In the genomic region with DNA sequence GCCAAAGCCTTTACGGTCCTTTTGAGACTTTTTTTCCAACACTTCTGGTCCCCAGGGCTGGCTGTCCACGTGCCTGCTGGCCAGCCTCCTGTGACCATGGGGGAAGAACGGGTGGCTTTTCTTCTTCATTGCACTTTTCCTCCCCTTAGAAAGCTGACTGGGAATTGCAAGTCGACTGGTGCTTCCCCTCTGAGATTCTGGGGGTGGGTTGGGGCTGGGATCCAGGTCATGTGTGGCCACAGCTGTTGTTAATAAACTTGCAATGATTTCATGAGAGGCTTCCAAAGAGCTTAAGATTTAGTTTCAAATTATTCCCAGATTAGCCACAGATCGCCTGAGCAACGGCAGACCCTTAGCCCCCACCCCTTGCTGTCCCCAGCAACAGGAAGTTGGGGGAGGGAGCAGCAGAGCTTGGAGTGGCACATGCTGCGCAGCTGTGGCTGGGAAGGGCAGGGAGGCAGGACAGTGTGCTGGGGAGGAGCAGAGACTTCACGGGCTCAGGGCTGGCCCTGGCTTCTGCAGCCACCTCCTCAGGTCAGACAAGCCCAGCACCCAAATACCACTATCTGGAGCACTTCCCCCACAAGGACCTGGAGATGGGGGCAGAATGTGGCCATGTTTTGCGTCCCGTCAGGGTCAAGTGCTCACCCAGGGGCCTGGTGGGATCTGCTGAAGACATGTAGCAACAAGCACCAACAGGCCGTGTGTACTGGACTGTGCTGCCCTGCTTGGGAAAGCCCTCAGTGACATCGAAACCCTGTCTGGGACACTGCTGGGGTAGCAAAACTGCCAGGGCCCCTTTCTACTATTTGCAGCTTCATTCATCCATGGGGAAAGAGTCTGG, we compare ENCODE assay signal across 8 cellular contexts. TPM values are rescaled to one million over a fixed set of nuclear protein-coding genes. Genes with fewer than 3 reads are reported as not detected.
DNase-seq lines count a peak whose midpoint lies in the region; ATAC-seq and TF ChIP-seq lines count a peak whose summit lies in the region.

No MANE protein-coding gene starts in this region.

- TF ChIP-seq CTCF in colonic mucosa (IDR thresholded peaks at IDR 0.05) (no peak), upper lobe of right lung (IDR thresholded peaks at IDR 0.05) (no peak)

- peaks cover 19% of the 10 kb centered on the region for H3K4me1 ChIP-seq in colonic mucosa
- peaks cover 42% of the 10 kb centered on the region for H3K4me1 ChIP-seq in upper lobe of right lung

- no peaks in the 10 kb centered on the region for H3K9me3 Mint-ChIP-seq in activated T-cell treated with anti-CD3 and anti-CD28 coated beads, Interleukin-2, amount 50 U/mL, for 24 hours
- H3K9me3 Mint-ChIP-seq in activated T-cell treated with anti-CD3 and anti-CD28 coated beads, Interleukin-2, amount 50 U/mL, for 72 hours: no peaks in the 10 kb centered on the region

- DNase-seq in activated T-cell treated with anti-CD3 and anti-CD28 coated beads, Interleukin-2, amount 50 U/mL, for 24 hours: no peak
- no peak for DNase-seq in activated T-cell treated with anti-CD3 and anti-CD28 coated beads, Interleukin-2, amount 50 U/mL, for 72 hours
- peak; percentile 66 for DNase-seq in colonic mucosa
- peak; percentile 84 for DNase-seq in medulla oblongata (ENCODE audit: extremely low spot score)
- peak; percentile 76 for DNase-seq in upper lobe of right lung
- DNase-seq in NOMO-1 treated with dmso at 0.1 percent for 144 hours (lab: John Stamatoyannopoulos, UW; ENCODE audit: unreplicated experiment): no peak
- DNase-seq in NCI-H1048 (lab: John Stamatoyannopoulos, UW): no peak

- H3K27me3 ChIP-seq in colonic mucosa (no peaks in the 10 kb centered on the region), upper lobe of right lung (no peaks in the 10 kb centered on the region)

- peak overlapping the region; percentile 52 for H3K27ac Mint-ChIP-seq in activated T-cell treated with anti-CD3 and anti-CD28 coated beads, Interleukin-2, amount 50 U/mL, for 24 hours
- H3K27ac Mint-ChIP-seq in activated T-cell treated with anti-CD3 and anti-CD28 coated beads, Interleukin-2, amount 50 U/mL, for 72 hours: no peak overlapping the region

- no peaks in the 10 kb centered on the region for H3K27me3 Mint-ChIP-seq in activated T-cell treated with anti-CD3 and anti-CD28 coated beads, Interleukin-2, amount 50 U/mL, for 24 hours
- no peaks in the 10 kb centered on the region for H3K27me3 Mint-ChIP-seq in activated T-cell treated with anti-CD3 and anti-CD28 coated beads, Interleukin-2, amount 50 U/mL, for 72 hours (ENCODE audit: low read depth)

- peak overlapping the region; percentile 29 for H3K27ac ChIP-seq in colonic mucosa
- peak overlapping the region; percentile 71 for H3K27ac ChIP-seq in upper lobe of right lung

- H3K36me3 ChIP-seq in colonic mucosa: no peaks in the 10 kb centered on the region
- peaks cover 32% of the 10 kb centered on the region for H3K36me3 ChIP-seq in upper lobe of right lung

- no peak for ATAC-seq in activated T-cell treated with anti-CD3 and anti-CD28 coated beads, Interleukin-2, amount 50 U/mL, for 72 hours (replicated peaks in 1 of 2)
- ATAC-seq in upper lobe of right lung (peak; percentile 77), HG02870 (IDR thresholded peaks at IDR 0.05; ENCODE audit: unreplicated experiment) (no peak)

- no peak overlapping the region for H3K4me3 Mint-ChIP-seq in activated T-cell treated with anti-CD3 and anti-CD28 coated beads, Interleukin-2, amount 50 U/mL, for 24 hours
- no peak overlapping the region for H3K4me3 Mint-ChIP-seq in activated T-cell treated with anti-CD3 and anti-CD28 coated beads, Interleukin-2, amount 50 U/mL, for 72 hours

- no peaks in the 10 kb centered on the region for H3K9me3 ChIP-seq in colonic mucosa
- no peaks in the 10 kb centered on the region for H3K9me3 ChIP-seq in upper lobe of right lung

- peaks cover 39% of the 10 kb centered on the region for H3K4me1 Mint-ChIP-seq in activated T-cell treated with anti-CD3 and anti-CD28 coated beads, Interleukin-2, amount 50 U/mL, for 24 hours (ENCODE audit: low read depth)
- peaks cover 34% of the 10 kb centered on the region for H3K4me1 Mint-ChIP-seq in activated T-cell treated with anti-CD3 and anti-CD28 coated beads, Interleukin-2, amount 50 U/mL, for 72 hours (ENCODE audit: low read depth)

- H3K36me3 Mint-ChIP-seq in activated T-cell treated with anti-CD3 and anti-CD28 coated beads, Interleukin-2, amount 50 U/mL, for 24 hours (ENCODE audit: low read depth): peaks cover 82% of the 10 kb centered on the region
- peaks cover 3 to 13% of the 10 kb centered on the region in 2 donors for H3K36me3 Mint-ChIP-seq in activated T-cell treated with anti-CD3 and anti-CD28 coated beads, Interleukin-2, amount 50 U/mL, for 72 hours (ENCODE audit: insufficient read depth in 2 of 2)

- peak overlapping the region; percentile 46 to 67 for H3K9ac ChIP-seq in colonic mucosa (ENCODE audit: low read depth in 2 of 2, low read length in 2 of 2)

- intact Hi-C loops in colonic mucosa (cut with DNase I) (no loop called here), upper lobe of right lung (cut with DNase I) (no loop called here)

- H3K4me3 ChIP-seq in colonic mucosa (no peak overlapping the region), upper lobe of right lung (no peak overlapping the region)

RNA-seq across cellular contexts. Expression of a gene that starts 41.7 kb away (rescaled TPM):
- total RNA-seq in activated T-cell treated with anti-CD3 and anti-CD28 coated beads, Interleukin-2, amount 50 U/mL, for 72 hours: 10 to 100 TPM; 25.7 to 31.3 TPM
- total RNA-seq in colonic mucosa (10 to 100 TPM in 1 of 2 donors, 1 to 10 TPM in 1; 9.2 to 11.2 TPM), upper lobe of right lung (52.5 TPM)

Comparison
In these comparisons a context has a peak if more than half of its experiments do, and no peak if none do; other contexts are left out.
1. DNase-seq: peak in colonic mucosa (single experiment), medulla oblongata (single experiment) and upper lobe of right lung (single experiment); none in activated T-cell treated with anti-CD3 and anti-CD28 coated beads, Interleukin-2, amount 50 U/mL, for 24 hours (single experiment), activated T-cell treated with anti-CD3 and anti-CD28 coated beads, Interleukin-2, amount 50 U/mL, for 72 hours (0 of 2), NOMO-1 treated with dmso at 0.1 percent for 144 hours (single experiment) and NCI-H1048 (single experiment).